Comparison of ENCODE assay signal across 18 cellular contexts in the genomic region with DNA sequence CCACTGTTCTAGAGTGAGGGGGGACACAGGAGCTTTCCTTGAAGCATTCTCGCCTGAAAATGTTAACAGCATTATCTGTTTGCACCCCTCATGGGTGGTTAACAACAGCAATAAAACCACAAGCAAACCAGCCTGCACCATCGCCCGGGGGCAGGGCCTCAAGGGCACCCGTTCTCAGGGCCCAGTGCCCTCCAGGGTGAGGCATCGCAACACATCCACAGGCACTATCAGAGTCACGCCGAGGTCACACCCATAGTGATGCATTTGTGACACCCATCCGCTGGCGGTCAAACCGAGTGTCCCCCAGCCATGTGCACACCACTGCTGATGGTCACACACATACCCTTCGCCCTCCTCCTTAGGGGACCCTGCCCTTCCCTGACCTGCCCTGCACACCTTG. TPM values are rescaled to one million over a fixed set of nuclear protein-coding genes. Genes with fewer than 3 reads are reported as not detected.
DNase-seq lines count a peak whose midpoint lies in the region; ATAC-seq, FAIRE-seq and TF ChIP-seq lines count a peak whose summit lies in the region.
"Had no signal": no experiment of that assay in that cellular context is flagged by ENCODE, and none has a peak within 500 bp of the region (broad histone marks: within the 10 kb centered on the region; RNA-seq: fewer than 3 reads in every experiment).

No MANE protein-coding gene starts in this region.

- TF ChIP-seq RAD21 in SK-N-SH (IDR thresholded peaks at IDR 0.05; ENCODE audit: low read length) = no peak
- no peak for TF ChIP-seq RAD21 in H1 (IDR thresholded peaks at IDR 0.05 in 1 of 2, conservative IDR thresholded peaks at IDR 0.05 in 1 of 2; ENCODE audit: low read depth in 2 of 2, low read length in 2 of 2)

- H3K9me3 Mint-ChIP-seq in natural killer cell = no peaks in the 10 kb centered on the region
- H3K9me3 Mint-ChIP-seq: CD14-positive monocyte; CD4-positive, alpha-beta memory T cell; H9 had no signal

- H2AFZ ChIP-seq in SK-N-SH (ENCODE audit: low read depth) (no peak overlapping the region), H1 (ENCODE audit: low read length) (no peak overlapping the region)
- H2AFZ ChIP-seq: GM23338 had no signal

- H3K9me3 ChIP-seq in SK-N-SH = no peaks in the 10 kb centered on the region
- H3K9me3 ChIP-seq in H1 (ENCODE audit: insufficient read depth in 2 of 2, low read depth in 1 of 2, low read length in 1 of 2) = no peaks in the 10 kb centered on the region
- H3K9me3 ChIP-seq: A549 had no signal

- no peak overlapping the region for H3K4ac ChIP-seq in H1 (replicated peaks; ENCODE audit: insufficient read length, low read depth, low read length)

- POLR2A ChIA-PET in SK-N-SH (lab: Yijun Ruan, JAX) (no interaction called here), H1 (lab: Charles Lee; ENCODE audit: partially characterized antibody) (interaction anchor here (1.2 kb wide), 1 partner anchor 37 kb away, joined by 3 read pairs; no protein-coding TSS in a partner anchor)

- FAIRE-seq in H1 (lab: Jason Lieb, UNC) = no peak
- FAIRE-seq: A549, HTR-8/SVneo had no signal

- H3K36me3 Mint-ChIP-seq in natural killer cell = no peaks in the 10 kb centered on the region
- H3K36me3 Mint-ChIP-seq: CD14-positive monocyte; CD4-positive, alpha-beta memory T cell had no signal

- CTCF ChIA-PET in SK-N-SH (lab: Yijun Ruan, JAX) = interaction anchor here (1.3 kb wide), 1 partner anchor 62 kb away, joined by 4 read pairs; no protein-coding TSS in a partner anchor
- CTCF ChIA-PET in H1 (lab: Charles Lee; ENCODE audit: partially characterized antibody) = interaction anchor here (1.0 to 1.7 kb wide), 3 partner anchors 10 to 17 kb away, joined by 3 to 4 read pairs (median 4); a partner anchor contains a TSS

- no peak overlapping the region for H2BK120ac ChIP-seq in H1 (replicated peaks; ENCODE audit: low read depth, low read length)

- no peak overlapping the region for H2BK12ac ChIP-seq in H1 (ENCODE audit: low read depth, low read length)

- no peak overlapping the region for H3K56ac ChIP-seq in H1 (replicated peaks; ENCODE audit: insufficient read length, low read depth, low read length)

- no peak for TF ChIP-seq CTCF in SK-N-SH (IDR thresholded peaks at IDR 0.05)
- TF ChIP-seq CTCF in H1 (IDR thresholded peaks at IDR 0.05; ENCODE audit: control extremely low read depth in 1 of 3, insufficient read depth in 1 of 3, low read depth in 1 of 3, low read length in 3 of 3) = no peak
- TF ChIP-seq CTCF in natural killer cell (IDR thresholded peaks at IDR 0.05) = no peak

- intact Hi-C loops in natural killer cell (cut with micrococcal nuclease) = no loop called here

- H3K4me1 Mint-ChIP-seq in natural killer cell = peaks cover 19 to 23% of the 10 kb centered on the region in 2 donors
- H3K4me1 Mint-ChIP-seq: CD14-positive monocyte; CD4-positive, alpha-beta memory T cell; GM23338; H9 had no signal

- TF ChIP-seq POLR2A in H1 (IDR thresholded peaks at IDR 0.05; ENCODE audit: control extremely low read depth in 1 of 2, low read depth in 2 of 2, low read length in 2 of 2) = no peak

- no peaks in the 10 kb centered on the region for H3K9me2 ChIP-seq in SK-N-SH

- H3K4me1 ChIP-seq in SK-N-SH (ENCODE audit: control insufficient read depth in 1 of 2, insufficient read depth in 2 of 2, low read depth in 1 of 2, low read length in 1 of 2) = no peaks in the 10 kb centered on the region
- H3K4me1 ChIP-seq in H1 (replicated peaks in 1 of 4; ENCODE audit: control insufficient read depth in 3 of 4, insufficient read depth in 4 of 4, low read length in 3 of 4) = no peaks in the 10 kb centered on the region; a peak in 1 of 7 replicates

- no peak overlapping the region for H3K14ac ChIP-seq in H1 (ENCODE audit: insufficient read length)

- H3K4me2 ChIP-seq in SK-N-SH (no peak overlapping the region), H1 (ENCODE audit: insufficient read depth in 1 of 2, low read depth in 2 of 2, low read length in 2 of 2) (no peak overlapping the region)
- H3K4me2 ChIP-seq: A549, GM23338 had no signal

- DNase-seq in SK-N-SH (peak; percentile 15), H1 (ENCODE audit: low read depth in 1 of 2, low spot score in 2 of 2) (no peak), natural killer cell (peak; percentile 31), germinal center (ENCODE audit: low spot score) (no peak), NCI-H774 (lab: John Stamatoyannopoulos, UW) (no peak), dedifferentiated amniotic fluid mesenchymal stem cell (ENCODE audit: extremely low spot score) (no peak)
- DNase-seq: AML-193; CD4-positive, alpha-beta memory T cell; DMS79 treated with DMSO at 0.1 percent for 48 hours; GF-D8; H9 had no signal

- peak overlapping the region; percentile 71 for H3K4me3 Mint-ChIP-seq in natural killer cell
- H3K4me3 Mint-ChIP-seq: CD14-positive monocyte; CD4-positive, alpha-beta memory T cell; GM23338; H9 had no signal

- no peaks in the 10 kb centered on the region for H3K27me3 Mint-ChIP-seq in natural killer cell (ENCODE audit: low read depth in 2 of 2)

- no peaks in the 10 kb centered on the region for H3K23me2 ChIP-seq in H1 (ENCODE audit: low read depth, low read length)

- no peak overlapping the region; the same call in 1 of the 2 replicates for H4K8ac ChIP-seq in H1 (ENCODE audit: extremely low read depth, insufficient read depth, low read length)

- peak overlapping the region; percentile 83 to 87 for H3K27ac Mint-ChIP-seq in natural killer cell
- H3K27ac Mint-ChIP-seq: GM23338 had no signal

- H3K79me1 ChIP-seq in H1 (ENCODE audit: low read depth, low read length) = no peaks in the 10 kb centered on the region

- TF ChIP-seq EP300 in SK-N-SH (IDR thresholded peaks at IDR 0.05; ENCODE audit: borderline replicate concordance in 1 of 2, low read depth in 1 of 2, low read length in 1 of 2) = no peak
- TF ChIP-seq EP300 in H1 (IDR thresholded peaks at IDR 0.05; ENCODE audit: borderline replicate concordance in 1 of 2, low read depth in 2 of 2, low read length in 2 of 2) = no peak

- no peaks in the 10 kb centered on the region for H3K36me3 ChIP-seq in SK-N-SH (replicated peaks in 1 of 2; ENCODE audit: control insufficient read depth in 1 of 2, insufficient read depth in 2 of 2, low read length in 1 of 2)
- H3K36me3 ChIP-seq in H1 (ENCODE audit: control insufficient read depth in 2 of 4, insufficient read depth in 4 of 4, low read length in 3 of 4) = no peaks in the 10 kb centered on the region

- H4K5ac ChIP-seq in H1 (ENCODE audit: insufficient read length, low read depth, low read length) = no peak overlapping the region

- H3K27me3 ChIP-seq in SK-N-SH (ENCODE audit: insufficient read depth) (no peaks in the 10 kb centered on the region), H1 (replicated peaks in 1 of 4; ENCODE audit: control insufficient read depth in 3 of 4, extremely low read depth in 1 of 4, insufficient read depth in 3 of 4, low read length in 3 of 4) (peaks cover 0 to 2% (median 1%) of the 10 kb centered on the region in 4 experiments; a peak in 2 of 7 replicates)

- no peaks in the 10 kb centered on the region for H4K20me1 ChIP-seq in SK-N-SH (ENCODE audit: insufficient read depth)
- no peaks in the 10 kb centered on the region for H4K20me1 ChIP-seq in H1 (replicated peaks in 1 of 2; ENCODE audit: control insufficient read depth in 1 of 2, insufficient read depth in 2 of 2, low read length in 2 of 2)

- no peak for ATAC-seq in SK-N-SH treated with all-trans-retinoic acid at 6 μM for 48 hours
- ATAC-seq in natural killer cell = peak; percentile 75 to 88 (median 82)

- H2BK15ac ChIP-seq in H1 (ENCODE audit: low read length) = 0 out of 2 replicates have a peak overlapping the region, but pooled peaks have one; percentile 16

- H3K4me3 ChIP-seq in SK-N-SH (ENCODE audit: low read depth in 2 of 2, low read length in 1 of 2) (no peak overlapping the region), H1 (ENCODE audit: extremely low read depth in 1 of 4, insufficient read depth in 2 of 4, low read depth in 3 of 4, low read length in 4 of 4) (no peak overlapping the region)
- H3K4me3 ChIP-seq: A549, GM23338 had no signal

- H3K18ac ChIP-seq in H1 (ENCODE audit: extremely low read depth, low read length) = no peak overlapping the region

- WGBS in SK-N-SH (ENCODE audit: low lambda C conversion rate) = 60% methylated on average over 11 of the region's 11 CpGs
- 92% methylated on average over 11 of the region's 11 CpGs; no CpG with 5 or more reads in 1 of the 2 experiments for WGBS in H1 (ENCODE audit: extremely low coverage in 1 of 2, insufficient coverage in 1 of 2, insufficient read length in 1 of 2, insufficient replicate concordance in 2 of 2, low coverage in 1 of 2, low lambda C conversion rate in 2 of 2, missing lambda C conversion rate in 1 of 2), 2 experiments

- H2BK20ac ChIP-seq in H1 (ENCODE audit: low read length) = no peak overlapping the region

- H4K91ac ChIP-seq in H1 (replicated peaks; ENCODE audit: insufficient read length, low read length) = no peak overlapping the region

- no peak overlapping the region for H3K23ac ChIP-seq in H1 (ENCODE audit: insufficient read length)

- H3K79me2 ChIP-seq in SK-N-SH (ENCODE audit: insufficient read depth) (no peaks in the 10 kb centered on the region), H1 (ENCODE audit: control insufficient read depth in 1 of 2, insufficient read depth in 2 of 2, low read length in 2 of 2) (no peaks in the 10 kb centered on the region)

- H3K9ac ChIP-seq in SK-N-SH (no peak overlapping the region), H1 (replicated peaks in 1 of 4; ENCODE audit: extremely low read depth in 1 of 4, low read depth in 3 of 4, low read length in 3 of 4) (no peak overlapping the region)

- H3K27ac ChIP-seq in SK-N-SH (ENCODE audit: low read depth in 2 of 2, low read length in 1 of 2) (no peak overlapping the region), H1 (ENCODE audit: low read depth, low read length) (no peak overlapping the region)
- H3K27ac ChIP-seq: 22Rv1, A549 had no signal

- no peak overlapping the region for H2BK5ac ChIP-seq in H1 (ENCODE audit: low read depth, low read length)

- H2AK5ac ChIP-seq in H1 (ENCODE audit: low read depth, low read length) = no peak overlapping the region

- no peaks in the 10 kb centered on the region for H3F3A ChIP-seq in SK-N-SH (replicated peaks; ENCODE audit: insufficient read depth)

RNA-seq across cellular contexts. Expression of a gene that starts 4.6 kb away (rescaled TPM):
- polyA plus RNA-seq in SK-N-SH (2012; rRNA removed) = not detected in 2 replicates
- polyA plus RNA-seq in SK-N-SH (2012; cell fraction: cytosol; rRNA removed) = not detected in 2 replicates
- not detected in 2 replicates for polyA plus RNA-seq in SK-N-SH (2012; cell fraction: nucleus; rRNA removed)
- not detected in 2 replicates for total RNA-seq in H1 (2021; fragmentation: NEBNext Ultra II Directional; extraction: Animal tissue kit (Norgen Biotek cat#: 25700))
- polyA plus RNA-seq in H1 (2011; rRNA removed) = not detected in 2 replicates
- not detected for polyA plus RNA-seq in H1 (2011; cell fraction: cytosol; rRNA removed)
- polyA plus RNA-seq in H1 (2011; cell fraction: nucleus; rRNA removed) = not detected
- not detected in 4 replicates for polyA plus RNA-seq in H1 (2012, experiment 1 of 2)
- polyA plus RNA-seq in H1 (2012, experiment 2 of 2) = not detected
- polyA plus RNA-seq in H1 (2013, experiment 1 of 2) = not detected
- not detected for polyA plus RNA-seq in H1 (2013, experiment 2 of 2)
- 0.50 TPM in 1 of 2 replicates, not detected in the other for polyA minus RNA-seq in H1 (2011; rRNA and poly(A)+ RNA removed)
- polyA minus RNA-seq in H1 (2011; cell fraction: cytosol; rRNA and poly(A)+ RNA removed) = not detected
- polyA minus RNA-seq in H1 (2011; cell fraction: nucleus; rRNA and poly(A)+ RNA removed) = not detected
- 1 to 10 TPM; 1.2 to 3.9 (median 2.3) TPM for total RNA-seq in natural killer cell
- total RNA-seq: GM23338, H9 had no signal
- polyA plus RNA-seq: BJ; CD14-positive monocyte; CD4-positive, alpha-beta memory T cell; GM23338 had no signal

RNA-seq across cellular contexts. Expression of a gene that starts 14.5 kb away (rescaled TPM):
- polyA plus RNA-seq in SK-N-SH (2012; rRNA removed) = not detected in 2 replicates
- polyA plus RNA-seq in SK-N-SH (2012; cell fraction: cytosol; rRNA removed) = not detected in 2 replicates
- not detected in 2 replicates for polyA plus RNA-seq in SK-N-SH (2012; cell fraction: nucleus; rRNA removed)
- 0.40 and 0.63 TPM in 2 replicates for total RNA-seq in H1 (2021; fragmentation: NEBNext Ultra II Directional; extraction: Animal tissue kit (Norgen Biotek cat#: 25700))
- polyA plus RNA-seq in H1 (2011; rRNA removed) = 0.15 and 0.41 TPM in 2 replicates
- polyA plus RNA-seq in H1 (2011; cell fraction: cytosol; rRNA removed) = 0.23 TPM
- polyA plus RNA-seq in H1 (2011; cell fraction: nucleus; rRNA removed) = 0.17 TPM
- polyA plus RNA-seq in H1 (2012, experiment 1 of 2) = 0.12 to 0.35 TPM (median 0.15 TPM) in 4 replicates
- 0.13 TPM for polyA plus RNA-seq in H1 (2012, experiment 2 of 2)
- polyA plus RNA-seq in H1 (2013, experiment 1 of 2) = 0.51 TPM
- polyA plus RNA-seq in H1 (2013, experiment 2 of 2) = 0.42 TPM
- 0.49 TPM in 1 of 2 replicates, not detected in the other for polyA minus RNA-seq in H1 (2011; rRNA and poly(A)+ RNA removed)
- polyA minus RNA-seq in H1 (2011; cell fraction: cytosol; rRNA and poly(A)+ RNA removed) = not detected
- not detected for polyA minus RNA-seq in H1 (2011; cell fraction: nucleus; rRNA and poly(A)+ RNA removed)
- not detected for total RNA-seq in natural killer cell
- total RNA-seq: GM23338, H9 had no signal
- polyA plus RNA-seq: BJ; CD14-positive monocyte; CD4-positive, alpha-beta memory T cell had no signal

RNA-seq across cellular contexts. Expression of a gene that starts 26.3 kb away (rescaled TPM):
- not detected in 2 replicates for polyA plus RNA-seq in SK-N-SH (2012; rRNA removed)
- not detected in 2 replicates for polyA plus RNA-seq in SK-N-SH (2012; cell fraction: cytosol; rRNA removed)
- not detected in 2 replicates for polyA plus RNA-seq in SK-N-SH (2012; cell fraction: nucleus; rRNA removed)
- total RNA-seq in H1 (2021; fragmentation: NEBNext Ultra II Directional; extraction: Animal tissue kit (Norgen Biotek cat#: 25700)) = not detected in 2 replicates
- not detected in 2 replicates for polyA plus RNA-seq in H1 (2011; rRNA removed)
- polyA plus RNA-seq in H1 (2011; cell fraction: cytosol; rRNA removed) = not detected
- polyA plus RNA-seq in H1 (2011; cell fraction: nucleus; rRNA removed) = not detected
- polyA plus RNA-seq in H1 (2012, experiment 1 of 2) = 0.08 TPM in 1 of 4 replicates, not detected in the others
- not detected for polyA plus RNA-seq in H1 (2012, experiment 2 of 2)
- polyA plus RNA-seq in H1 (2013, experiment 1 of 2) = 0.02 TPM
- not detected for polyA plus RNA-seq in H1 (2013, experiment 2 of 2)
- not detected in 2 replicates for polyA minus RNA-seq in H1 (2011; rRNA and poly(A)+ RNA removed)
- polyA minus RNA-seq in H1 (2011; cell fraction: cytosol; rRNA and poly(A)+ RNA removed) = not detected
- not detected for polyA minus RNA-seq in H1 (2011; cell fraction: nucleus; rRNA and poly(A)+ RNA removed)
- under 1 TPM in 1 of 3 donors, not detected in 2; 0.34 TPM for total RNA-seq in natural killer cell
- total RNA-seq: CD4-positive, alpha-beta memory T cell; GM23338 had no signal
- polyA plus RNA-seq: A549; BJ; CD14-positive monocyte; CD4-positive, alpha-beta memory T cell; GM23338 had no signal

RNA-seq across cellular contexts. Expression of a gene that starts 37.8 kb away (rescaled TPM):
- polyA plus RNA-seq in SK-N-SH (2012; rRNA removed) (386 and 534 TPM in 2 replicates), H1 (2011; rRNA removed) (1,037 and 1,353 TPM in 2 replicates)
- 223 and 307 TPM in 2 replicates for polyA plus RNA-seq in SK-N-SH (2012; cell fraction: cytosol; rRNA removed)
- polyA plus RNA-seq in SK-N-SH (2012; cell fraction: nucleus; rRNA removed) = 249 and 444 TPM in 2 replicates
- total RNA-seq in H1 (2021; fragmentation: NEBNext Ultra II Directional; extraction: Animal tissue kit (Norgen Biotek cat#: 25700)) = 205 and 206 TPM in 2 replicates
- polyA plus RNA-seq in H1 (2011; cell fraction: cytosol; rRNA removed) = 521 TPM
- 400 TPM for polyA plus RNA-seq in H1 (2011; cell fraction: nucleus; rRNA removed)
- polyA plus RNA-seq in H1 (2012, experiment 1 of 2) = 90.6 to 331 TPM (median 298 TPM) in 4 replicates
- 720 TPM for polyA plus RNA-seq in H1 (2012, experiment 2 of 2)
- polyA plus RNA-seq in H1 (2013, experiment 1 of 2) = 258 TPM
- polyA plus RNA-seq in H1 (2013, experiment 2 of 2) = 272 TPM
- 28.0 and 42.3 TPM in 2 replicates for polyA minus RNA-seq in H1 (2011; rRNA and poly(A)+ RNA removed)
- polyA minus RNA-seq in H1 (2011; cell fraction: cytosol; rRNA and poly(A)+ RNA removed) = 42.3 TPM
- 35.8 TPM for polyA minus RNA-seq in H1 (2011; cell fraction: nucleus; rRNA and poly(A)+ RNA removed)
- 100 to 1,000 TPM; 111 to 115 (median 113) TPM for total RNA-seq in natural killer cell

RNA-seq across cellular contexts. Expression of a gene that starts 38.9 kb away (rescaled TPM):
- polyA plus RNA-seq in SK-N-SH (2012; rRNA removed) (6.5 and 9.1 TPM in 2 replicates), H1 (2011; rRNA removed) (2.2 and 3.9 TPM in 2 replicates)
- 1.9 and 2.6 TPM in 2 replicates for polyA plus RNA-seq in SK-N-SH (2012; cell fraction: cytosol; rRNA removed)
- 40.0 and 44.0 TPM in 2 replicates for polyA plus RNA-seq in SK-N-SH (2012; cell fraction: nucleus; rRNA removed)
- total RNA-seq in H1 (2021; fragmentation: NEBNext Ultra II Directional; extraction: Animal tissue kit (Norgen Biotek cat#: 25700)) = 1.2 and 1.3 TPM in 2 replicates
- polyA plus RNA-seq in H1 (2011; cell fraction: cytosol; rRNA removed) = 3.9 TPM
- polyA plus RNA-seq in H1 (2011; cell fraction: nucleus; rRNA removed) = 5.9 TPM
- polyA plus RNA-seq in H1 (2012, experiment 1 of 2) = 1.3 to 2.1 TPM (median 1.8 TPM) in 4 replicates
- 1.1 TPM for polyA plus RNA-seq in H1 (2012, experiment 2 of 2)
- polyA plus RNA-seq in H1 (2013, experiment 1 of 2) = 1.2 TPM
- 1.5 TPM for polyA plus RNA-seq in H1 (2013, experiment 2 of 2)
- polyA minus RNA-seq in H1 (2011; rRNA and poly(A)+ RNA removed) = 0.56 and 1.1 TPM in 2 replicates
- 2.6 TPM for polyA minus RNA-seq in H1 (2011; cell fraction: cytosol; rRNA and poly(A)+ RNA removed)
- polyA minus RNA-seq in H1 (2011; cell fraction: nucleus; rRNA and poly(A)+ RNA removed) = 2.6 TPM
- 10 to 100 TPM; 21.1 to 26.3 (median 24.2) TPM for total RNA-seq in natural killer cell

Comparison
In these comparisons a context has a peak if more than half of its experiments do, and no peak if none do; other contexts are left out.
1. DNase-seq: peak in SK-N-SH (single experiment) and natural killer cell (single experiment); none in H1 (0 of 2), germinal center (single experiment), NCI-H774 (single experiment) and dedifferentiated amniotic fluid mesenchymal stem cell (single experiment).